Comparison of ENCODE assay signal across 36 cellular contexts in genomic region chr15:72460393-72460792, GRCh38.
"Had no signal": no experiment of that assay in that cellular context is flagged by ENCODE, and none has a peak within 500 bp of the region (broad histone marks: within the 10 kb centered on the region; RNA-seq: fewer than 3 reads in every experiment).

No MANE protein-coding gene starts in this region.

- H3K9me3 ChIP-seq: adrenal gland, body of pancreas, breast epithelium had no signal

- H3K4me3 ChIP-seq: adrenal gland, body of pancreas, breast epithelium had no signal

- H3K9me3 Mint-ChIP-seq: activated B cell treated with CpG ODN at 0.5 μM for 24 hours; activated CD4-positive, alpha-beta memory T cell treated with anti-CD3 and anti-CD28 coated beads for 36 hours; activated CD4-positive, alpha-beta T cell treated with anti-CD3 and anti-CD28 coated beads, Interleukin-2, amount 10 ng/mL, durations not matched to agents 24 days and 14 days; activated CD8-positive, alpha-beta T cell treated with anti-CD3 and anti-CD28 coated beads for 36 hours; activated naive CD4-positive, alpha-beta T cell treated with anti-CD3 and anti-CD28 coated beads for 36 hours; activated naive CD4-positive, alpha-beta T cell treated with anti-CD3 and anti-CD28 coated beads, Interleukin-2, amount 50 U/mL, for 72 hours; activated naive CD8-positive, alpha-beta T cell treated with anti-CD3 and anti-CD28 coated beads for 36 hours; activated T-cell treated with anti-CD3 and anti-CD28 coated beads, Interleukin-2, amount 50 U/mL, for 4 hours; activated T-cell treated with anti-CD3 and anti-CD28 coated beads, Interleukin-2, amount 50 U/mL, for 72 hours; activated T-helper 1 cell treated with anti-CD3 and anti-CD28 coated beads, Interleukin-12 subunit alpha, Interleukin-12 subunit beta, Interleukin-2, Interleukin-4 antibody, amounts not matched to agents 30 ng/mL and 10 ng/mL and 1 ng/mL, durations not matched to agents 14 hours and 24 hours and 36 hours; activated T-helper 17 cell treated with anti-CD3 and anti-CD28 coated beads, Interleukin-2, amount 50 U/mL, for 72 hours; T-helper 1 cell treated with Interleukin-12 subunit alpha and Interleukin-12 subunit beta and Interleukin-4 antibody, amounts not matched to agents 30 μg/mL and 1 μg/mL, for 36 hours; T-helper 2 cell treated with Interferon-gamma antibody and Interleukin-4, amounts not matched to agents 5 μg/mL and 100 μg/mL, for 36 hours had no signal

- DNase-seq: activated B cell treated with CpG ODN at 0.5 μM for 24 hours; activated CD4-positive, alpha-beta memory T cell treated with anti-CD3 and anti-CD28 coated beads for 36 hours; activated CD4-positive, alpha-beta T cell treated with anti-CD3 and anti-CD28 coated beads for 4 hours; activated CD4-positive, alpha-beta T cell treated with anti-CD3 and anti-CD28 coated beads, Interleukin-2, amount 10 ng/mL, durations not matched to agents 24 days and 14 days; activated CD4-positive, alpha-beta T cell treated with anti-CD3 and anti-CD28 coated beads, Interleukin-2, amount 50 U/mL, for 1 hour; activated CD4-positive, alpha-beta T cell treated with anti-CD3 and anti-CD28 coated beads, Interleukin-2, amount 50 U/mL, for 4 hours; activated CD4-positive, CD25-positive, alpha-beta regulatory T cell treated with anti-CD3 and anti-CD28 coated beads, Interleukin-2, amount 50 U/mL, for 72 hours; activated CD8-positive, alpha-beta memory T cell treated with anti-CD3 and anti-CD28 coated beads, Interleukin-2, amount 50 U/mL, for 4 hours; activated CD8-positive, alpha-beta T cell treated with anti-CD3 and anti-CD28 coated beads for 36 hours; activated effector memory CD4-positive, alpha-beta T cell treated with anti-CD3 and anti-CD28 coated beads, Interleukin-2, amount 50 U/mL, for 16 hours; activated gamma-delta T cell treated with Interleukin-2 at 50 U/mL for 16 hours; activated naive CD4-positive, alpha-beta T cell; activated naive CD4-positive, alpha-beta T cell treated with anti-CD3 and anti-CD28 coated beads for 36 hours; activated naive CD4-positive, alpha-beta T cell treated with anti-CD3 and anti-CD28 coated beads, Interleukin-2, amount 50 U/mL, for 16 hours; activated naive CD8-positive, alpha-beta T cell treated with anti-CD3 and anti-CD28 coated beads for 36 hours; activated T-cell treated with anti-CD3 and anti-CD28 coated beads for 4 hours; activated T-cell treated with anti-CD3 and anti-CD28 coated beads, Interleukin-2, amount 50 U/mL, for 1 hour; activated T-cell treated with anti-CD3 and anti-CD28 coated beads, Interleukin-2, amount 50 U/mL, for 4 hours; activated T-cell treated with anti-CD3 and anti-CD28 coated beads, Interleukin-2, amount 50 U/mL, for 72 hours; adrenal gland; amniotic stem cell; aorta; body of pancreas; brain microvascular endothelial cell; central memory CD4-positive, alpha-beta T cell; T-helper 2 cell; T-helper 9 cell had no signal

- H3K4me1 ChIP-seq: body of pancreas, breast epithelium had no signal

- H3K27ac ChIP-seq: body of pancreas, brain microvascular endothelial cell, breast epithelium, VCaP had no signal

- H3K4me3 Mint-ChIP-seq: activated B cell treated with CpG ODN at 0.5 μM for 24 hours; activated CD4-positive, alpha-beta memory T cell treated with anti-CD3 and anti-CD28 coated beads for 36 hours; activated CD4-positive, alpha-beta T cell treated with anti-CD3 and anti-CD28 coated beads, Interleukin-2, amount 10 ng/mL, durations not matched to agents 24 days and 14 days; activated CD8-positive, alpha-beta T cell treated with anti-CD3 and anti-CD28 coated beads for 36 hours; activated naive CD4-positive, alpha-beta T cell treated with anti-CD3 and anti-CD28 coated beads for 36 hours; activated naive CD8-positive, alpha-beta T cell treated with anti-CD3 and anti-CD28 coated beads for 36 hours; activated T-cell treated with anti-CD3 and anti-CD28 coated beads, Interleukin-2, amount 50 U/mL, for 4 hours; activated T-cell treated with anti-CD3 and anti-CD28 coated beads, Interleukin-2, amount 50 U/mL, for 72 hours; activated T-helper 1 cell treated with anti-CD3 and anti-CD28 coated beads, Interleukin-12 subunit alpha, Interleukin-12 subunit beta, Interleukin-2, Interleukin-4 antibody, amounts not matched to agents 30 ng/mL and 10 ng/mL and 1 ng/mL, durations not matched to agents 14 hours and 24 hours and 36 hours; T-helper 1 cell treated with Interleukin-12 subunit alpha and Interleukin-12 subunit beta and Interleukin-4 antibody, amounts not matched to agents 30 μg/mL and 1 μg/mL, for 36 hours; T-helper 2 cell treated with Interferon-gamma antibody and Interleukin-4, amounts not matched to agents 5 μg/mL and 100 μg/mL, for 36 hours had no signal

- H3K27me3 ChIP-seq: adrenal gland, body of pancreas, brain microvascular endothelial cell, breast epithelium had no signal

- FAIRE-seq: astrocyte, TTC549 had no signal

- H3K27me3 Mint-ChIP-seq: activated B cell treated with CpG ODN at 0.5 μM for 24 hours; activated CD4-positive, alpha-beta memory T cell treated with anti-CD3 and anti-CD28 coated beads for 36 hours; activated naive CD8-positive, alpha-beta T cell treated with anti-CD3 and anti-CD28 coated beads for 36 hours; activated T-helper 17 cell treated with anti-CD3 and anti-CD28 coated beads, Interleukin-2, amount 50 U/mL, for 72 hours had no signal

- H3K27ac Mint-ChIP-seq: activated B cell treated with CpG ODN at 0.5 μM for 24 hours; activated CD4-positive, alpha-beta memory T cell treated with anti-CD3 and anti-CD28 coated beads for 36 hours; activated CD4-positive, alpha-beta T cell treated with anti-CD3 and anti-CD28 coated beads, Interleukin-2, amount 10 ng/mL, durations not matched to agents 24 days and 14 days; activated CD8-positive, alpha-beta T cell treated with anti-CD3 and anti-CD28 coated beads for 36 hours; activated naive CD4-positive, alpha-beta T cell treated with anti-CD3 and anti-CD28 coated beads for 36 hours; activated naive CD8-positive, alpha-beta T cell treated with anti-CD3 and anti-CD28 coated beads for 36 hours; activated T-cell treated with anti-CD3 and anti-CD28 coated beads, Interleukin-2, amount 50 U/mL, for 72 hours; activated T-helper 1 cell treated with anti-CD3 and anti-CD28 coated beads, Interleukin-12 subunit alpha, Interleukin-12 subunit beta, Interleukin-2, Interleukin-4 antibody, amounts not matched to agents 30 ng/mL and 10 ng/mL and 1 ng/mL, durations not matched to agents 14 hours and 24 hours and 36 hours; activated T-helper 17 cell treated with anti-CD3 and anti-CD28 coated beads, Interleukin-2, amount 50 U/mL, for 72 hours; T-helper 1 cell treated with Interleukin-12 subunit alpha and Interleukin-12 subunit beta and Interleukin-4 antibody, amounts not matched to agents 30 μg/mL and 1 μg/mL, for 36 hours; T-helper 2 cell treated with Interferon-gamma antibody and Interleukin-4, amounts not matched to agents 5 μg/mL and 100 μg/mL, for 36 hours had no signal

- ATAC-seq: activated CD8-positive, alpha-beta T cell treated with anti-CD3 and anti-CD28 coated beads for 36 hours; activated naive CD4-positive, alpha-beta T cell treated with anti-CD3 and anti-CD28 coated beads, Interleukin-2, amount 50 U/mL, for 72 hours; activated T-cell treated with anti-CD3 and anti-CD28 coated beads, Interleukin-2, amount 50 U/mL, for 4 hours; activated T-cell treated with anti-CD3 and anti-CD28 coated beads, Interleukin-2, amount 50 U/mL, for 72 hours; activated T-helper 17 cell treated with anti-CD3 and anti-CD28 coated beads, Interleukin-2, amount 50 U/mL, for 72 hours; body of pancreas had no signal

- H3K36me3 Mint-ChIP-seq: activated CD4-positive, alpha-beta memory T cell treated with anti-CD3 and anti-CD28 coated beads for 36 hours; activated naive CD4-positive, alpha-beta T cell treated with anti-CD3 and anti-CD28 coated beads, Interleukin-2, amount 50 U/mL, for 72 hours; activated naive CD8-positive, alpha-beta T cell treated with anti-CD3 and anti-CD28 coated beads for 36 hours had no signal

- H3K36me3 ChIP-seq: adrenal gland, brain microvascular endothelial cell, breast epithelium had no signal
